Comparison of ENCODE assay signal across 8 cellular contexts in genomic region chr7:74269757-74270277, GRCh38. TPM values are rescaled to one million over a fixed set of nuclear protein-coding genes. Genes with fewer than 3 reads are reported as not detected.
DNase-seq lines count a peak whose midpoint lies in the region; ATAC-seq and TF ChIP-seq lines count a peak whose summit lies in the region.

No MANE protein-coding gene starts in this region.

- under 1% methylated on average over 17 of the region's 17 CpGs for WGBS in urinary bladder

- no peaks in the 10 kb centered on the region for H3K36me3 Mint-ChIP-seq in activated naive CD4-positive, alpha-beta T cell treated with anti-CD3 and anti-CD28 coated beads, Interleukin-2, amount 50 U/mL, for 24 hours
- H3K36me3 Mint-ChIP-seq in glutamatergic neuron (ENCODE audit: unreplicated experiment), result no peaks in the 10 kb centered on the region

- H3K36me3 ChIP-seq in urinary bladder (ENCODE audit: insufficient read depth), result no peaks in the 10 kb centered on the region

- H3K27ac ChIP-seq in RWPE1, result peak overlapping the region; percentile 37
- no peak overlapping the region for H3K27ac ChIP-seq in urinary bladder (ENCODE audit: low read depth)

- CTCF ChIA-PET in RWPE1 (lab: Yijun Ruan, JAX), result interaction anchor here (0.9 kb wide), 1 partner anchor 63 kb away, joined by 7 read pairs; no protein-coding TSS in a partner anchor

- peak; percentile 85 for ATAC-seq in omental fat pad (ENCODE audit: low FRiP score)

- no peaks in the 10 kb centered on the region for H3K9me3 Mint-ChIP-seq in activated naive CD4-positive, alpha-beta T cell treated with anti-CD3 and anti-CD28 coated beads, Interleukin-2, amount 50 U/mL, for 24 hours
- peaks cover 3% of the 10 kb centered on the region for H3K9me3 Mint-ChIP-seq in glutamatergic neuron (ENCODE audit: unreplicated experiment)

- peaks cover 4% of the 10 kb centered on the region for H3K4me1 Mint-ChIP-seq in activated naive CD4-positive, alpha-beta T cell treated with anti-CD3 and anti-CD28 coated beads, Interleukin-2, amount 50 U/mL, for 24 hours
- H3K4me1 Mint-ChIP-seq in glutamatergic neuron (ENCODE audit: low read depth, unreplicated experiment), result peaks cover 8% of the 10 kb centered on the region

- H3K4me3 ChIP-seq in Jurkat, Clone E6-1 (ENCODE audit: low read length), result peak overlapping the region; percentile 52
- H3K4me3 ChIP-seq in urinary bladder (ENCODE audit: low read depth, low read length), result peak overlapping the region; percentile 67

- no peak overlapping the region for H3K27ac Mint-ChIP-seq in activated naive CD4-positive, alpha-beta T cell treated with anti-CD3 and anti-CD28 coated beads, Interleukin-2, amount 50 U/mL, for 24 hours
- no peak overlapping the region for H3K27ac Mint-ChIP-seq in glutamatergic neuron (ENCODE audit: unreplicated experiment)

- peak in 3 of 4 experiments; percentile 19 to 47 (median 20) for DNase-seq in activated CD4-positive, CD25-positive, alpha-beta regulatory T cell (lab: John Stamatoyannopoulos, UW)
- DNase-seq in activated CD4-positive, CD25-positive, alpha-beta regulatory T cell treated with anti-CD3 and anti-CD28 coated beads, Interleukin-2, amount 50 U/mL, for 72 hours, result no peak
- peak; percentile 63 for DNase-seq in Jurkat, Clone E6-1 (ENCODE audit: low read depth, low spot score)
- DNase-seq in RWPE1 (ENCODE audit: low spot score) (peak; percentile 72), glutamatergic neuron (peak; percentile 79), omental fat pad (ENCODE audit: low spot score) (peak; percentile 65)

- peak overlapping the region; percentile 85 for H3K4me3 Mint-ChIP-seq in activated naive CD4-positive, alpha-beta T cell treated with anti-CD3 and anti-CD28 coated beads, Interleukin-2, amount 50 U/mL, for 24 hours
- peak overlapping the region; percentile 78 for H3K4me3 Mint-ChIP-seq in glutamatergic neuron (ENCODE audit: unreplicated experiment)

- H3K27me3 Mint-ChIP-seq in activated naive CD4-positive, alpha-beta T cell treated with anti-CD3 and anti-CD28 coated beads, Interleukin-2, amount 50 U/mL, for 24 hours, result no peaks in the 10 kb centered on the region
- H3K27me3 Mint-ChIP-seq in glutamatergic neuron (ENCODE audit: unreplicated experiment), result peaks cover 1% of the 10 kb centered on the region

- H3K4me1 ChIP-seq in urinary bladder (ENCODE audit: insufficient read depth), result no peaks in the 10 kb centered on the region

- POLR2A ChIA-PET in RWPE1 (lab: Yijun Ruan, JAX; ENCODE audit: low non-redundant PET), result no interaction called here

- no peak for TF ChIP-seq CTCF in RWPE1 (conservative IDR thresholded peaks at IDR 0.05; ENCODE audit: low read depth)
- TF ChIP-seq CTCF in glutamatergic neuron (IDR thresholded peaks at IDR 0.05; ENCODE audit: partially characterized antibody, unreplicated experiment), result no peak
- no peak for TF ChIP-seq CTCF in omental fat pad (IDR thresholded peaks at IDR 0.05)

RNA-seq across cellular contexts. Expression of gene RFC2, which starts 15.6 kb away (rescaled TPM):
- 119 TPM for polyA plus RNA-seq in Jurkat, Clone E6-1 (2012; ENCODE audit: insufficient read depth, insufficient read length)
- 16.8 TPM for total RNA-seq in glutamatergic neuron (ENCODE audit: unreplicated experiment)
- total RNA-seq in omental fat pad, result 10 to 100 TPM; 10.9 to 14.8 (median 12.3) TPM
- 19.5 TPM for total RNA-seq in urinary bladder
- polyA plus RNA-seq in urinary bladder, result 22.4 TPM

RNA-seq across cellular contexts. Expression of gene CLIP2, which starts 19.4 kb away (rescaled TPM):
- polyA plus RNA-seq in Jurkat, Clone E6-1 (2012; ENCODE audit: insufficient read depth, insufficient read length), result 6.5 TPM
- 96.1 TPM for total RNA-seq in glutamatergic neuron (ENCODE audit: unreplicated experiment)
- 10 to 100 TPM in 3 of 4 donors, 1 to 10 TPM in 1; 9.6 to 23.3 (median 16.4) TPM for total RNA-seq in omental fat pad
- 19.9 TPM for total RNA-seq in urinary bladder
- polyA plus RNA-seq in urinary bladder, result 19.7 TPM
